Comparison of ENCODE assay signal across 9 cellular contexts in genomic region chr17:17387461-17388362, GRCh38.
A peak's percentile ranks its signal among the peaks of the same experiment; 100 is the strongest.
DNase-seq lines count a peak whose midpoint lies in the region; ATAC-seq, FAIRE-seq and TF ChIP-seq lines count a peak whose summit lies in the region.
"Had no signal": no experiment of that assay in that cellular context is flagged by ENCODE, and none has a peak within 500 bp of the region (broad histone marks: within the 10 kb centered on the region; RNA-seq: fewer than 3 reads in every experiment).

No MANE protein-coding gene starts in this region.

- TF ChIP-seq RAD21 in HepG2 (CRISPR knock-in tag; IDR thresholded peaks at IDR 0.05): peak; percentile 84

- WGBS in HepG2 (ENCODE audit: low lambda C conversion rate): 7% methylated on average over 3 of the region's 15 CpGs

- CTCF ChIA-PET in HepG2 (lab: Yijun Ruan, JAX; ENCODE audit: low intra/inter-chr PET ratio, low total read pairs): interaction anchor here (0.6 to 3.5 kb wide), 5 partner anchors 24 to 52 kb away, joined by 3 to 16 read pairs (median 4); no protein-coding TSS in a partner anchor

- no peak for TF ChIP-seq EP300 in HepG2 (IDR thresholded peaks at IDR 0.05; ENCODE audit: low read depth in 2 of 2, low read length in 2 of 2)
- TF ChIP-seq EP300 in HepG2 (CRISPR knock-in tag; IDR thresholded peaks at IDR 0.05; ENCODE audit: borderline replicate concordance): no peak

- H3K27ac ChIP-seq in HepG2 (ENCODE audit: extremely low read length, insufficient read depth, low read length): no peak overlapping the region

- BruUV-seq in HepG2 (replicated peaks; lab: Mats Ljungman, UMichigan): no TSS peak

- no peak overlapping the region for H3K27ac Mint-ChIP-seq in natural killer cell treated with Interleukin-12 subunit alpha and Interleukin-12 subunit beta and Interleukin-15 and Interleukin-18, amount 100 ng/mL, for 72 hours

- H3K9ac ChIP-seq in HepG2 (ENCODE audit: insufficient read depth, low read depth, low read length): peak overlapping the region; percentile 47

- H3K27me3 ChIP-seq in HepG2 (ENCODE audit: control insufficient read depth in 1 of 2, insufficient read depth in 2 of 2, low read length in 2 of 2): peaks cover 0 to 14% of the 10 kb centered on the region in 2 experiments; a peak in 2 of 5 replicates

- POLR2A ChIA-PET in HepG2 (lab: Yijun Ruan, JAX): interaction anchor here (0.9 to 1.7 kb wide), 9 partner anchors 15 to 184 kb away, joined by 3 to 14 read pairs (median 4); partner anchors contain the start of gene RASD1

- intact Hi-C loops in HepG2 (cut with micrococcal nuclease; ENCODE audit: unreplicated experiment): no loop called here

- no peak for TF ChIP-seq POLR2A in HepG2 (IDR thresholded peaks at IDR 0.05; ENCODE audit: insufficient read depth in 1 of 2, low read depth in 2 of 2, low read length in 2 of 2)

- H3K9me3 Mint-ChIP-seq in natural killer cell treated with Interleukin-12 subunit alpha and Interleukin-12 subunit beta and Interleukin-15 and Interleukin-18, amount 100 ng/mL, for 72 hours: no peaks in the 10 kb centered on the region

- FAIRE-seq in HepG2 (lab: Jason Lieb, UNC): peak; percentile 72

- no peak overlapping the region for H3K4me3 Mint-ChIP-seq in natural killer cell treated with Interleukin-12 subunit alpha and Interleukin-12 subunit beta and Interleukin-15 and Interleukin-18, amount 100 ng/mL, for 72 hours

- H3K4me3 ChIP-seq in HepG2 (replicated peaks in 1 of 3; ENCODE audit: insufficient read depth in 1 of 3, low read depth in 2 of 3, low read length in 3 of 3): peak overlapping the region in 2 of 3 experiments; percentile 25 to 62; a peak in 3 of 6 replicates

- in situ Hi-C loops in HepG2 (cut with HindIII; ENCODE audit: extremely low pct_ligation_motif_present, low pct_unique_long_range_greater_than_20kb): no loop called here

- no peaks in the 10 kb centered on the region for H3K9me3 ChIP-seq in HepG2 (ENCODE audit: low read length)

- peak; percentile 75 for TF ChIP-seq CTCF in HepG2 (CRISPR knock-in tag; IDR thresholded peaks at IDR 0.05)

- H4K20me1 ChIP-seq in HepG2 (ENCODE audit: insufficient read depth, low read length): no peaks in the 10 kb centered on the region

- no peaks in the 10 kb centered on the region for H3K36me3 ChIP-seq in HepG2 (replicated peaks in 1 of 2; ENCODE audit: control insufficient read depth in 1 of 2, insufficient read depth in 2 of 2, low read length in 2 of 2)

- no peaks in the 10 kb centered on the region for H3K79me2 ChIP-seq in HepG2 (ENCODE audit: insufficient read depth, low read length)

- peak; percentile 95 for ATAC-seq in HepG2
- no peak for ATAC-seq in natural killer cell treated with Interleukin-12 subunit alpha and Interleukin-12 subunit beta and Interleukin-15 and Interleukin-18, amount 100 ng/mL, for 72 hours
- ATAC-seq in HG03175 (IDR thresholded peaks at IDR 0.05; ENCODE audit: unreplicated experiment): no peak

- peak overlapping the region; percentile 86 for H3K4me2 ChIP-seq in HepG2 (ENCODE audit: low read depth, low read length)

- peaks cover 13 to 23% of the 10 kb centered on the region in 2 donors for H3K4me1 Mint-ChIP-seq in natural killer cell treated with Interleukin-12 subunit alpha and Interleukin-12 subunit beta and Interleukin-15 and Interleukin-18, amount 100 ng/mL, for 72 hours (ENCODE audit: low read depth in 2 of 2)

- H3K4me1 ChIP-seq in HepG2 (ENCODE audit: insufficient read depth, low read length): peaks cover 19% of the 10 kb centered on the region

- H3K36me3 Mint-ChIP-seq in natural killer cell treated with Interleukin-12 subunit alpha and Interleukin-12 subunit beta and Interleukin-15 and Interleukin-18, amount 100 ng/mL, for 72 hours: no peaks in the 10 kb centered on the region

- DNase-seq in DMS153 treated with DMSO at 0.1 percent for 48 hours (lab: John Stamatoyannopoulos, UW; ENCODE audit: unreplicated experiment) (peak; percentile 50), NAMALWA (ENCODE audit: low spot score) (peak; percentile 23), astrocyte of the hippocampus (ENCODE audit: low read depth, low spot score) (peak; percentile 27), HepG2 (ENCODE audit: low spot score) (peak; percentile 77), NCI-H446 (lab: John Stamatoyannopoulos, UW) (no peak), SW 1271 (lab: John Stamatoyannopoulos, UW) (no peak)
- DNase-seq in natural killer cell treated with Interleukin-12 subunit alpha and Interleukin-12 subunit beta and Interleukin-15 and Interleukin-18, amount 100 ng/mL, for 72 hours (ENCODE audit: low spot score): no peak
- DNase-seq: hypothalamus had no signal

- H2AFZ ChIP-seq in HepG2 (ENCODE audit: low read length): peak overlapping the region; percentile 48

- peaks cover 11 to 14% of the 10 kb centered on the region in 2 donors for H3K27me3 Mint-ChIP-seq in natural killer cell treated with Interleukin-12 subunit alpha and Interleukin-12 subunit beta and Interleukin-15 and Interleukin-18, amount 100 ng/mL, for 72 hours

TF ChIP-seq in HepG2, 621 proteins besides CTCF, POLR2A, EP300 and RAD21 (continues in another document):
- TF ChIP-seq ZNF605 (CRISPR knock-in tag; IDR thresholded peaks at IDR 0.05) (0 out of 2 replicates have a peak, but pooled peaks have one; percentile 37), BRD4 (CRISPR knock-in tag; IDR thresholded peaks at IDR 0.05) (no peak), NFRKB (IDR thresholded peaks at IDR 0.05) (no peak), ONECUT2 (CRISPR knock-in tag; IDR thresholded peaks at IDR 0.05) (no peak), ZNF33A (CRISPR knock-in tag; IDR thresholded peaks at IDR 0.05; ENCODE audit: borderline replicate concordance) (no peak), GABPB1 (CRISPR knock-in tag; IDR thresholded peaks at IDR 0.05) (no peak; the same call in 1 of the 2 replicates), ZNF782 (CRISPR knock-in tag; IDR thresholded peaks at IDR 0.05; ENCODE audit: borderline replicate concordance) (no peak), RCOR2 (CRISPR knock-in tag; IDR thresholded peaks at IDR 0.05) (no peak), ZNF235 (CRISPR knock-in tag; IDR thresholded peaks at IDR 0.05; ENCODE audit: borderline replicate concordance) (no peak), MIER2 (CRISPR knock-in tag; IDR thresholded peaks at IDR 0.05) (no peak; the same call in 1 of the 2 replicates), NONO (IDR thresholded peaks at IDR 0.05) (no peak), NONO (CRISPR knock-in tag; conservative IDR thresholded peaks at IDR 0.05) (no peak), SOX6 (IDR thresholded peaks at IDR 0.05) (no peak), SOX6 (CRISPR knock-in tag; IDR thresholded peaks at IDR 0.05) (no peak; the same call in 1 of the 2 replicates), ZMAT3 (CRISPR knock-in tag; conservative IDR thresholded peaks at IDR 0.05) (no peak), HDAC1 (CRISPR knock-in tag; IDR thresholded peaks at IDR 0.05) (peak; percentile 41; the same call in 1 of the 2 replicates), STAG1 (CRISPR knock-in tag; IDR thresholded peaks at IDR 0.05) (peak; percentile 60), ARNTL (CRISPR knock-in tag; IDR thresholded peaks at IDR 0.05) (no peak), SIX4 (CRISPR knock-in tag; IDR thresholded peaks at IDR 0.05) (no peak), BATF2 (CRISPR knock-in tag; IDR thresholded peaks at IDR 0.05) (no peak), MIER3 (CRISPR knock-in tag; IDR thresholded peaks at IDR 0.05; ENCODE audit: borderline replicate concordance) (no peak), NPAS2 (CRISPR knock-in tag; IDR thresholded peaks at IDR 0.05; ENCODE audit: borderline replicate concordance) (no peak)
- TF ChIP-seq, protein P1, sequence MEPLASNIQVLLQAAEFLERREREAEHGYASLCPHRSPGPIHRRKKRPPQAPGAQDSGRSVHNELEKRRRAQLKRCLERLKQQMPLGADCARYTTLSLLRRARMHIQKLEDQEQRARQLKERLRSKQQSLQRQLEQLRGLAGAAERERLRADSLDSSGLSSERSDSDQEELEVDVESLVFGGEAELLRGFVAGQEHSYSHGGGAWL (CRISPR knock-in tag; IDR thresholded peaks at IDR 0.05): no peak
- TF ChIP-seq, protein P2, sequence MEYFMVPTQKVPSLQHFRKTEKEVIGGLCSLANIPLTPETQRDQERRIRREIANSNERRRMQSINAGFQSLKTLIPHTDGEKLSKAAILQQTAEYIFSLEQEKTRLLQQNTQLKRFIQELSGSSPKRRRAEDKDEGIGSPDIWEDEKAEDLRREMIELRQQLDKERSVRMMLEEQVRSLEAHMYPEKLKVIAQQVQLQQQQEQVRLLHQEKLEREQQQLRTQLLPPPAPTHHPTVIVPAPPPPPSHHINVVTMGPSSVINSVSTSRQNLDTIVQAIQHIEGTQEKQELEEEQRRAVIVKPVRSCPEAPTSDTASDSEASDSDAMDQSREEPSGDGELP (IDR thresholded peaks at IDR 0.05; ENCODE audit: borderline replicate concordance, low read depth): peak; percentile 77; the same call in 1 of the 2 replicates
- TF ChIP-seq, protein P3, sequence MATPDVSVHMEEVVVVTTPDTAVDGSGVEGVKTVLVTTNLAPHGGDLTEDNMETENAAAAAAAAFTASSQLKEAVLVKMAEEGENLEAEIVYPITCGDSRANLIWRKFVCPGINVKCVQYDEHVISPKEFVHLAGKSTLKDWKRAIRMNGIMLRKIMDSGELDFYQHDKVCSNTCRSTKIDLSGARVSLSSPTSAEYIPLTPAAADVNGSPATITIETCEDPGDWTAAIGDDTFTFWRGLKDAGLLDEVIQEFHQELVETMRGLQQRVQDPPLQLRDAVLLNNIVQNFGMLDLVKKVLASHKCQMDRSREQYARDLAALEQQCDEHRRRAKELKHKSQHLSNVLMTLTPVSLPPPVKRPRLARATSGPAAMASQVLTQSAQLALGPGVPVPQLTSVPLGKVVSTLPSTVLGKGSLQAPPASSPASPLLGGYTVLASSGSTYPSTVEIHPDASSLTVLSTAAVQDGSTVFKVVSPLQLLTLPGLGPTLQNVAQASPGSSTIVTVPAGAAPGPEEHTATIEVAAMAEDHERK (CRISPR knock-in tag; IDR thresholded peaks at IDR 0.05; ENCODE audit: low read depth): no peak

Comparison
In these comparisons a context has a peak if more than half of its experiments do, and no peak if none do; other contexts are left out.
1. DNase-seq: peak in DMS153 treated with DMSO at 0.1 percent for 48 hours (single experiment), NAMALWA (single experiment), astrocyte of the hippocampus (single experiment) and HepG2 (single experiment); none in NCI-H446 (0 of 2), natural killer cell treated with Interleukin-12 subunit alpha and Interleukin-12 subunit beta and Interleukin-15 and Interleukin-18, amount 100 ng/mL, for 72 hours (single experiment) and SW 1271 (0 of 2).